17 cellular contexts compared by ENCODE assay signal in genomic region chrX:118508221-118508620, GRCh38. TPM values are rescaled to one million over a fixed set of nuclear protein-coding genes. Genes with fewer than 3 reads are reported as not detected.
DNase-seq lines count a peak whose midpoint lies in the region; TF ChIP-seq lines count a peak whose summit lies in the region.
"Had no signal": no experiment of that assay in that cellular context is flagged by ENCODE, and none has a peak within 500 bp of the region (broad histone marks: within the 10 kb centered on the region; RNA-seq: fewer than 3 reads in every experiment).

No MANE protein-coding gene starts in this region.

- H3K4me1 ChIP-seq in ascending aorta (peaks cover 0 to 11% of the 10 kb centered on the region in 2 donors), muscle layer of duodenum (ENCODE audit: control insufficient read depth in 1 of 2, insufficient read depth in 2 of 2, low read length in 2 of 2) (peaks cover 0 to 16% of the 10 kb centered on the region in 2 donors), thyroid gland (peaks cover 24 to 32% of the 10 kb centered on the region in 2 donors)
- H3K4me1 ChIP-seq: A549 had no signal

- peaks cover 9% of the 10 kb centered on the region for H3K36me3 Mint-ChIP-seq in activated naive CD8-positive, alpha-beta T cell
- H3K36me3 Mint-ChIP-seq in activated naive CD8-positive, alpha-beta T cell treated with anti-CD3 and anti-CD28 coated beads for 36 hours, result peaks cover 38% of the 10 kb centered on the region
- H3K36me3 Mint-ChIP-seq in type B pancreatic cell (no peaks in the 10 kb centered on the region), CD14-positive monocyte (peaks cover 7 to 10% of the 10 kb centered on the region in 2 donors)

- H3K4me1 Mint-ChIP-seq in activated naive CD8-positive, alpha-beta T cell (ENCODE audit: low read depth), result peaks cover 76% of the 10 kb centered on the region
- H3K4me1 Mint-ChIP-seq in activated naive CD8-positive, alpha-beta T cell treated with anti-CD3 and anti-CD28 coated beads for 36 hours, result peaks cover 54% of the 10 kb centered on the region
- H3K4me1 Mint-ChIP-seq in type B pancreatic cell (ENCODE audit: unreplicated experiment) (no peaks in the 10 kb centered on the region), CD14-positive monocyte (peaks cover 64% of the 10 kb centered on the region)

- no peaks in the 10 kb centered on the region for H3K9me3 ChIP-seq in ascending aorta
- no peaks in the 10 kb centered on the region for H3K9me3 ChIP-seq in muscle layer of duodenum (ENCODE audit: control insufficient read depth in 1 of 2, low read length in 2 of 2)
- no peaks in the 10 kb centered on the region for H3K9me3 ChIP-seq in thyroid gland
- H3K9me3 ChIP-seq: A549 had no signal

- H3K9me3 Mint-ChIP-seq in activated naive CD8-positive, alpha-beta T cell (ENCODE audit: low read depth), result no peaks in the 10 kb centered on the region
- H3K9me3 Mint-ChIP-seq in activated naive CD8-positive, alpha-beta T cell treated with anti-CD3 and anti-CD28 coated beads for 36 hours, result peaks cover 2% of the 10 kb centered on the region
- H3K9me3 Mint-ChIP-seq in type B pancreatic cell, result peaks cover 7% of the 10 kb centered on the region
- peaks cover 0 to 3% (median 2%) of the 10 kb centered on the region in 7 donors for H3K9me3 Mint-ChIP-seq in CD14-positive monocyte

- H3K36me3 ChIP-seq in ascending aorta (no peaks in the 10 kb centered on the region), muscle layer of duodenum (ENCODE audit: control insufficient read depth in 1 of 2, insufficient read depth in 2 of 2, low read length in 2 of 2) (no peaks in the 10 kb centered on the region), thyroid gland (no peaks in the 10 kb centered on the region)

- H3K4me3 Mint-ChIP-seq in activated naive CD8-positive, alpha-beta T cell, result no peak overlapping the region
- H3K4me3 Mint-ChIP-seq in activated naive CD8-positive, alpha-beta T cell treated with anti-CD3 and anti-CD28 coated beads for 36 hours, result no peak overlapping the region
- H3K4me3 Mint-ChIP-seq in type B pancreatic cell (no peak overlapping the region), CD14-positive monocyte (no peak overlapping the region)

- intact Hi-C loops in ascending aorta (cut with DNase I), result no loop called here
- intact Hi-C loops in thyroid gland (cut with DNase I), result no loop called here
- intact Hi-C loops in CD14-positive monocyte (cut with micrococcal nuclease), result no loop called here

- DNase-seq in activated naive CD8-positive, alpha-beta T cell treated with anti-CD3 and anti-CD28 coated beads for 36 hours, result no peak
- DNase-seq in ascending aorta (ENCODE audit: low spot score in 2 of 2), result no peak
- DNase-seq in thyroid gland, result peak; percentile 55 to 57
- no peak for DNase-seq in stimulated activated CD4-positive, alpha-beta T cell treated with anti-CD3 and anti-CD28 coated beads, Interleukin-2, amount 100 ng/mL, for 48 hours
- DNase-seq in type B pancreatic cell (ENCODE audit: extremely low spot score, unreplicated experiment), result no peak
- no peak for DNase-seq in CD14-positive monocyte (ENCODE audit: low spot score)
- DNase-seq: C1 segment of cervical spinal cord, EL, NCI-H1048, NCI-H146, NCI-H2081, NCI-H510A, NCI-H774 had no signal

- H3K4me3 ChIP-seq in ascending aorta (no peak overlapping the region), muscle layer of duodenum (ENCODE audit: low read depth in 1 of 2, low read length in 2 of 2) (no peak overlapping the region), thyroid gland (replicated peaks in 1 of 3) (no peak overlapping the region)
- H3K4me3 ChIP-seq: A549, PC-9 had no signal

- TF ChIP-seq CTCF in ascending aorta (IDR thresholded peaks at IDR 0.05) (no peak), thyroid gland (IDR thresholded peaks at IDR 0.05) (no peak), type B pancreatic cell (conservative IDR thresholded peaks at IDR 0.05) (no peak), CD14-positive monocyte (IDR thresholded peaks at IDR 0.05) (no peak)

- H3K27me3 ChIP-seq in ascending aorta (no peaks in the 10 kb centered on the region), muscle layer of duodenum (ENCODE audit: low read depth, low read length) (no peaks in the 10 kb centered on the region), thyroid gland (no peaks in the 10 kb centered on the region)

- H3K27ac ChIP-seq in ascending aorta (peak overlapping the region; percentile 73 to 79), muscle layer of duodenum (ENCODE audit: low read length) (peak overlapping the region; percentile 21), thyroid gland (peak overlapping the region; percentile 71 to 81 (median 72))
- H3K27ac ChIP-seq: A549, PC-9 had no signal

- peak overlapping the region; percentile 75 for H3K27ac Mint-ChIP-seq in activated naive CD8-positive, alpha-beta T cell
- no peak overlapping the region for H3K27ac Mint-ChIP-seq in activated naive CD8-positive, alpha-beta T cell treated with anti-CD3 and anti-CD28 coated beads for 36 hours
- H3K27ac Mint-ChIP-seq in type B pancreatic cell (no peak overlapping the region), CD14-positive monocyte (no peak overlapping the region)

- WGBS in thyroid gland, 2 donors, result 15 to 31% methylated on average over 5 of the region's 5 CpGs

- H3K27me3 Mint-ChIP-seq in activated naive CD8-positive, alpha-beta T cell, result no peaks in the 10 kb centered on the region
- H3K27me3 Mint-ChIP-seq in activated naive CD8-positive, alpha-beta T cell treated with anti-CD3 and anti-CD28 coated beads for 36 hours, result no peaks in the 10 kb centered on the region
- H3K27me3 Mint-ChIP-seq in type B pancreatic cell (no peaks in the 10 kb centered on the region), CD14-positive monocyte (ENCODE audit: low read depth in 3 of 3) (peaks cover 0 to 2% (median 0%) of the 10 kb centered on the region in 3 donors)

- TF ChIP-seq POLR2A in thyroid gland (IDR thresholded peaks at IDR 0.05), result no peak

RNA-seq across cellular contexts. Expression of gene DOCK11, which starts 12.6 kb away (rescaled TPM):
- 10 to 100 TPM; 44.7 to 47.3 TPM for total RNA-seq in activated naive CD8-positive, alpha-beta T cell treated with anti-CD3 and anti-CD28 coated beads for 36 hours
- total RNA-seq in ascending aorta, result 23.0 TPM
- 10 to 100 TPM; 36.0 to 50.0 (median 41.1) TPM for total RNA-seq in thyroid gland
- total RNA-seq in type B pancreatic cell (ENCODE audit: low replicate concordance), result 7.5 and 14.0 TPM in 2 replicates
- polyA plus RNA-seq in CD14-positive monocyte, result 10 to 100 TPM; 20.8 to 39.7 TPM

Comparison
In these comparisons a context has a peak if more than half of its experiments do, and no peak if none do; other contexts are left out.
1. DNase-seq: peak in thyroid gland (2 of 2); none in activated naive CD8-positive, alpha-beta T cell treated with anti-CD3 and anti-CD28 coated beads for 36 hours (single experiment), ascending aorta (0 of 2), stimulated activated CD4-positive, alpha-beta T cell treated with anti-CD3 and anti-CD28 coated beads, Interleukin-2, amount 100 ng/mL, for 48 hours (0 of 2), type B pancreatic cell (single experiment) and CD14-positive monocyte (single experiment).
2. H3K27ac ChIP-seq: peak in every context shown above with its lines; median percentile 76 in ascending aorta; 72 in thyroid gland; 21 in muscle layer of duodenum.